18 cellular contexts compared by ENCODE assay signal in the genomic region with DNA sequence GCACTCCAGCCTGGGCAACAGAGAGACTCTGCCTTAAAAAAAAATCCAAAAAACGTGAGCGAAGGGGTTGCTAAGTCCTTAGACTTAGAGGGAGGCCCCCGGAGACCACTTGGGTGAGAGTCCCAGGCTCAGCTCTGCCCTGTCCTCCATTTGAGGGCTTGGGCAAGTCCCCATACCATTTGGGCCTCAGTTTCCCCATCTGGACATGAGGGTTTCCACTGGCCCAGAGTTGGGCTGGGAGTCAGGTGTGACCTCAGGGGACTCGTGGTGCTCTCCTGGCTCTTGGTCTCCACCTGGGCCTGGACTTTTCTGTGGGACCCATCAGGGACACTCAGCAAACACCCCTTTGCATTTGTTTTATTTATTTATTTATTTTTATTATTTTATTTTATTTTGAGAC. TPM values are rescaled to one million over a fixed set of nuclear protein-coding genes. Genes with fewer than 3 reads are reported as not detected.
DNase-seq lines count a peak whose midpoint lies in the region; ATAC-seq and TF ChIP-seq lines count a peak whose summit lies in the region.
"Had no signal": no experiment of that assay in that cellular context is flagged by ENCODE, and none has a peak within 500 bp of the region (broad histone marks: within the 10 kb centered on the region; RNA-seq: fewer than 3 reads in every experiment).

No MANE protein-coding gene starts in this region.

- DNase-seq in activated T-cell treated with anti-CD3 and anti-CD28 coated beads, Interleukin-2, amount 50 U/mL, for 24 hours = peak; percentile 22
- no peak for DNase-seq in activated T-cell treated with anti-CD3 and anti-CD28 coated beads, Interleukin-2, amount 50 U/mL, for 72 hours
- peak; percentile 2 for DNase-seq in H7
- DNase-seq in osteocyte (ENCODE audit: extremely low spot score, unreplicated experiment) = peak; percentile 42
- peak; percentile 36 for DNase-seq in ureter (ENCODE audit: low spot score)
- no peak for DNase-seq in NCI-H2029 (lab: John Stamatoyannopoulos, UW)
- no peak for DNase-seq in A172 (ENCODE audit: low spot score)
- DNase-seq: DMS 273 treated with DMSO at 0.1 percent for 48 hours, DMS79 treated with DMSO at 0.1 percent for 48 hours, NCI-H1105, NCI-H2081 treated with DMSO at 0.1 percent for 48 hours, NCI-H524 treated with DMSO at 0.1 percent for 48 hours had no signal

- H3K27ac Mint-ChIP-seq in activated T-cell treated with anti-CD3 and anti-CD28 coated beads, Interleukin-2, amount 50 U/mL, for 24 hours = no peak overlapping the region
- H3K27ac Mint-ChIP-seq in activated T-cell treated with anti-CD3 and anti-CD28 coated beads, Interleukin-2, amount 50 U/mL, for 72 hours = no peak overlapping the region
- no peak overlapping the region for H3K27ac Mint-ChIP-seq in osteocyte (ENCODE audit: unreplicated experiment)
- H3K27ac Mint-ChIP-seq: CD4-positive, CD25-positive, alpha-beta regulatory T cell; HFFc6 had no signal

- no peaks in the 10 kb centered on the region for H3K36me3 Mint-ChIP-seq in activated T-cell treated with anti-CD3 and anti-CD28 coated beads, Interleukin-2, amount 50 U/mL, for 24 hours (ENCODE audit: low read depth)
- peaks cover 0 to 2% of the 10 kb centered on the region in 2 donors for H3K36me3 Mint-ChIP-seq in activated T-cell treated with anti-CD3 and anti-CD28 coated beads, Interleukin-2, amount 50 U/mL, for 72 hours (ENCODE audit: insufficient read depth in 2 of 2)
- H3K36me3 Mint-ChIP-seq in osteocyte (ENCODE audit: unreplicated experiment) = peaks cover 3% of the 10 kb centered on the region
- H3K36me3 Mint-ChIP-seq: CD4-positive, CD25-positive, alpha-beta regulatory T cell; IgD-negative memory B cell had no signal

- H3K36me3 ChIP-seq in H7 (replicated peaks; ENCODE audit: control insufficient read depth, insufficient read depth, low read length) = peaks cover 4% of the 10 kb centered on the region; the same call in 1 of the 2 replicates

- H3K4me3 Mint-ChIP-seq in activated T-cell treated with anti-CD3 and anti-CD28 coated beads, Interleukin-2, amount 50 U/mL, for 24 hours = no peak overlapping the region
- H3K4me3 Mint-ChIP-seq in activated T-cell treated with anti-CD3 and anti-CD28 coated beads, Interleukin-2, amount 50 U/mL, for 72 hours = no peak overlapping the region
- no peak overlapping the region for H3K4me3 Mint-ChIP-seq in osteocyte (ENCODE audit: unreplicated experiment)
- H3K4me3 Mint-ChIP-seq: CD4-positive, CD25-positive, alpha-beta regulatory T cell; H9; HFFc6; IgD-negative memory B cell had no signal

- TF ChIP-seq CTCF in osteocyte (IDR thresholded peaks at IDR 0.05) = no peak

- H3K27me3 ChIP-seq in H7 (ENCODE audit: control insufficient read depth, insufficient read depth, low read length) = no peaks in the 10 kb centered on the region

- H3K27me3 Mint-ChIP-seq in activated T-cell treated with anti-CD3 and anti-CD28 coated beads, Interleukin-2, amount 50 U/mL, for 24 hours = peaks cover 1% of the 10 kb centered on the region
- H3K27me3 Mint-ChIP-seq in activated T-cell treated with anti-CD3 and anti-CD28 coated beads, Interleukin-2, amount 50 U/mL, for 72 hours (ENCODE audit: low read depth) = no peaks in the 10 kb centered on the region
- H3K27me3 Mint-ChIP-seq in osteocyte (ENCODE audit: unreplicated experiment) = no peaks in the 10 kb centered on the region
- H3K27me3 Mint-ChIP-seq: CD4-positive, CD25-positive, alpha-beta regulatory T cell; IgD-negative memory B cell had no signal

- H3K4me1 Mint-ChIP-seq in activated T-cell treated with anti-CD3 and anti-CD28 coated beads, Interleukin-2, amount 50 U/mL, for 24 hours (ENCODE audit: low read depth) = no peaks in the 10 kb centered on the region
- no peaks in the 10 kb centered on the region for H3K4me1 Mint-ChIP-seq in activated T-cell treated with anti-CD3 and anti-CD28 coated beads, Interleukin-2, amount 50 U/mL, for 72 hours (ENCODE audit: low read depth)
- H3K4me1 Mint-ChIP-seq in osteocyte (ENCODE audit: unreplicated experiment) = peaks cover 1% of the 10 kb centered on the region

- no peak overlapping the region for H3K4me3 ChIP-seq in H7 (ENCODE audit: insufficient read depth, low read depth, low read length)
- H3K4me3 ChIP-seq: A549, GM12878 had no signal

- no peaks in the 10 kb centered on the region for H3K9me3 Mint-ChIP-seq in activated T-cell treated with anti-CD3 and anti-CD28 coated beads, Interleukin-2, amount 50 U/mL, for 24 hours
- no peaks in the 10 kb centered on the region for H3K9me3 Mint-ChIP-seq in activated T-cell treated with anti-CD3 and anti-CD28 coated beads, Interleukin-2, amount 50 U/mL, for 72 hours
- no peaks in the 10 kb centered on the region for H3K9me3 Mint-ChIP-seq in osteocyte (ENCODE audit: unreplicated experiment)
- H3K9me3 Mint-ChIP-seq: CD4-positive, CD25-positive, alpha-beta regulatory T cell; H9; HFFc6; IgD-negative memory B cell had no signal

- ATAC-seq in activated T-cell treated with anti-CD3 and anti-CD28 coated beads, Interleukin-2, amount 50 U/mL, for 72 hours (replicated peaks in 1 of 2) = no peak

RNA-seq across cellular contexts. Expression of gene CSNK1E, which starts 35.2 kb away (rescaled TPM):
- total RNA-seq in activated T-cell treated with anti-CD3 and anti-CD28 coated beads, Interleukin-2, amount 50 U/mL, for 72 hours = 100 to 1,000 TPM; 106 to 107 TPM
- 307 and 335 TPM in 2 replicates for total RNA-seq in H7 (2014; rRNA removed; shearing (Covaris generic))
- total RNA-seq in osteocyte (175 and 176 TPM in 2 replicates), ureter (173 TPM)
- 61.3 and 67.5 TPM in 2 replicates for total RNA-seq in A172 (2014; rRNA removed; shearing (Covaris generic))

Comparison
In these comparisons a context has a peak if more than half of its experiments do, and no peak if none do; other contexts are left out.
1. DNase-seq: peak in activated T-cell treated with anti-CD3 and anti-CD28 coated beads, Interleukin-2, amount 50 U/mL, for 24 hours (single experiment), H7 (single experiment), osteocyte (single experiment) and ureter (single experiment); none in activated T-cell treated with anti-CD3 and anti-CD28 coated beads, Interleukin-2, amount 50 U/mL, for 72 hours (0 of 2), NCI-H2029 (single experiment) and A172 (single experiment).